In the genomic region with DNA sequence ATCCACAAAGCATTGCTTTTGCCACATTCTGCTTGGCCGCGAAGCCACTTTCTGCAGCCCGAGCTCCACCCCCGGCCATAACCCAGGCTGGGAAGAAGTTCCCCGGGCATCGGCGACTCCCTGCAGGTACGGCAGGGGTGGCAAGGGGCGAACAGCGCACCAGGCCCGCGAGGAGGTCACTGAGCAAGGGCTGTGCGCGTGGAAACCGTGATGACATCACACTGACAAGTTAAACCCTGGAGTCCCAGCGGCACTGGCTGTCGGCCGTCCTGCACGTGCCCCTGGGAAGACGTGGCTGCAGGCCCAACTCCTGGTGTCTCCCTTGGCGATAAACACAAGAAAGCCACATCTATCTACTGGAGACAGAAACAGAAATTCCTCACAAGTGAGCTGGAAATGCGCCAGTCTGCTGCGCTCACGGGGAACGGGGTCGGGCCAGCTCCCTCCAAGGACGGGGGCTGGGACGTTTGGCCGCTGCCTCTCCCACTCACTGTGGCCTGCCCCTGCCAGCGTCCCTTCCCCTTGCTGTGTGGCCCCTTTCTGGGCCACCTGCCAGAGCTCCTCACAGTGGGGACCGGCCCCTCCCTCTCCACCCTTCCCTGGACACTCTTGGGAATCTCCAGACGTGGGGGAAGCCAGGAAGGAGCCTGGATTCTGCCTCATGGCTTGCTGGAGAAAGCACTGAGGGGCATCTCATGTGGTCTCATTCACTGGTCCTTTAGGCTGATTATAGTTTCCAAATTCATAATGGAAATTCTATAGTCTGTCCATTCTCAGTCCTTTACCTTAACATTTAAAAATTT, we compare ENCODE assay signal across 22 cellular contexts.
DNase-seq lines count a peak whose midpoint lies in the region; ATAC-seq and TF ChIP-seq lines count a peak whose summit lies in the region.
"Had no signal": no experiment of that assay in that cellular context is flagged by ENCODE, and none has a peak within 500 bp of the region (broad histone marks: within the 10 kb centered on the region; RNA-seq: fewer than 3 reads in every experiment).

No MANE protein-coding gene starts in this region.

- H3K27me3 Mint-ChIP-seq in T-helper 17 cell: peaks cover 6% of the 10 kb centered on the region
- H3K27me3 Mint-ChIP-seq in activated CD8-positive, alpha-beta T cell treated with anti-CD3 and anti-CD28 coated beads for 36 hours: no peaks in the 10 kb centered on the region

- H3K27ac Mint-ChIP-seq in T-helper 17 cell: no peak overlapping the region
- no peak overlapping the region for H3K27ac Mint-ChIP-seq in activated CD8-positive, alpha-beta T cell treated with anti-CD3 and anti-CD28 coated beads for 36 hours
- H3K27ac Mint-ChIP-seq: activated naive CD4-positive, alpha-beta T cell treated with anti-CD3 and anti-CD28 coated beads, Interleukin-2, amount 10 ng/mL, durations not matched to agents 7 days and 5 days had no signal

- H3K9me3 Mint-ChIP-seq in activated CD8-positive, alpha-beta T cell treated with anti-CD3 and anti-CD28 coated beads for 36 hours: no peaks in the 10 kb centered on the region
- H3K9me3 Mint-ChIP-seq: activated naive CD4-positive, alpha-beta T cell treated with anti-CD3 and anti-CD28 coated beads, Interleukin-2, amount 10 ng/mL, durations not matched to agents 7 days and 5 days had no signal

- no peak overlapping the region for H3K4me3 Mint-ChIP-seq in T-helper 17 cell
- H3K4me3 Mint-ChIP-seq in activated CD8-positive, alpha-beta T cell treated with anti-CD3 and anti-CD28 coated beads for 36 hours: no peak overlapping the region
- H3K4me3 Mint-ChIP-seq: activated naive CD4-positive, alpha-beta T cell treated with anti-CD3 and anti-CD28 coated beads, Interleukin-2, amount 10 ng/mL, durations not matched to agents 7 days and 5 days had no signal

- peak; percentile 48 for ATAC-seq in sciatic nerve
- ATAC-seq in T-helper 17 cell: no peak
- no peak for ATAC-seq in activated CD8-positive, alpha-beta T cell treated with anti-CD3 and anti-CD28 coated beads for 36 hours
- ATAC-seq: HCT116 had no signal

- H3K36me3 Mint-ChIP-seq in T-helper 17 cell (ENCODE audit: low read depth): no peaks in the 10 kb centered on the region
- no peaks in the 10 kb centered on the region for H3K36me3 Mint-ChIP-seq in activated CD8-positive, alpha-beta T cell treated with anti-CD3 and anti-CD28 coated beads for 36 hours (ENCODE audit: low read depth)
- H3K36me3 Mint-ChIP-seq: activated naive CD4-positive, alpha-beta T cell treated with anti-CD3 and anti-CD28 coated beads, Interleukin-2, amount 10 ng/mL, durations not matched to agents 7 days and 5 days had no signal

- DNase-seq in NCI-H1105 treated with DMSO at 0.1 percent for 48 hours (lab: John Stamatoyannopoulos, UW) (peak; percentile 6), NCI-H1105 (lab: John Stamatoyannopoulos, UW) (no peak), NCI-H2171 (lab: John Stamatoyannopoulos, UW) (peak; percentile 35), choroid plexus epithelial cell (ENCODE audit: low read depth) (peak; percentile 43), sciatic nerve (ENCODE audit: low spot score) (peak; percentile 62), T-helper 17 cell (no peak), NCI-H1436 (lab: John Stamatoyannopoulos, UW) (no peak)
- no peak for DNase-seq in activated CD8-positive, alpha-beta T cell treated with anti-CD3 and anti-CD28 coated beads for 36 hours
- DNase-seq: 8988T; activated CD4-positive, alpha-beta T cell treated with anti-CD3 and anti-CD28 coated beads, Interleukin-2, amount 50 U/mL, for 4 hours; activated naive CD4-positive, alpha-beta T cell treated with anti-CD3 and anti-CD28 coated beads, Interleukin-2, amount 10 ng/mL, durations not matched to agents 7 days and 5 days; BE2C; colonic mucosa; DMS153; IMR-90; MM.1S; NCI-H187; NCI-H446 treated with DMSO at 0.1 percent for 48 hours; RPMI8226; stimulated activated CD4-positive, alpha-beta T cell treated with anti-CD3 and anti-CD28 coated beads, Interleukin-4, amount 100 ng/mL, for 24 hours; uterus had no signal

- TF ChIP-seq CTCF in choroid plexus epithelial cell (conservative IDR thresholded peaks at IDR 0.05; ENCODE audit: low read depth, low read length): no peak
- TF ChIP-seq CTCF in activated CD8-positive, alpha-beta T cell treated with anti-CD3 and anti-CD28 coated beads for 36 hours (IDR thresholded peaks at IDR 0.05): no peak

- POLR2A ChIA-PET in activated CD8-positive, alpha-beta T cell treated with anti-CD3 and anti-CD28 coated beads for 36 hours (lab: Charles Lee): interaction anchor here (0.6 kb wide), 1 partner anchor 334 kb away, joined by 3 read pairs; no protein-coding TSS in a partner anchor

- peaks cover 10% of the 10 kb centered on the region for H3K4me1 Mint-ChIP-seq in T-helper 17 cell
- H3K4me1 Mint-ChIP-seq in activated CD8-positive, alpha-beta T cell treated with anti-CD3 and anti-CD28 coated beads for 36 hours (ENCODE audit: low read depth): peaks cover 10% of the 10 kb centered on the region

- CTCF ChIA-PET in activated CD8-positive, alpha-beta T cell treated with anti-CD3 and anti-CD28 coated beads for 36 hours (lab: Charles Lee): no interaction called here

- H3K4me3 ChIP-seq in choroid plexus epithelial cell (ENCODE audit: low read depth, low read length): no peak overlapping the region
- H3K4me3 ChIP-seq: colonic mucosa, uterus had no signal

- no peaks in the 10 kb centered on the region for H3K9me3 ChIP-seq in T-helper 17 cell (ENCODE audit: control insufficient read depth, low read length, poor library complexity, severe bottlenecking)
- H3K9me3 ChIP-seq: BE2C, colonic mucosa, uterus had no signal

- intact Hi-C loops in sciatic nerve (cut with DNase I): no loop called here
- intact Hi-C loops in activated CD8-positive, alpha-beta T cell treated with anti-CD3 and anti-CD28 coated beads for 36 hours (cut with micrococcal nuclease): no loop called here

Comparison
In these comparisons a context has a peak if more than half of its experiments do, and no peak if none do; other contexts are left out.
1. DNase-seq: peak in NCI-H1105 treated with DMSO at 0.1 percent for 48 hours (single experiment), NCI-H2171 (single experiment), choroid plexus epithelial cell (single experiment) and sciatic nerve (single experiment); none in NCI-H1105 (single experiment), T-helper 17 cell (0 of 3), activated CD8-positive, alpha-beta T cell treated with anti-CD3 and anti-CD28 coated beads for 36 hours (single experiment) and NCI-H1436 (single experiment).